Comparison of ENCODE assay signal across 19 cellular contexts in the genomic region with DNA sequence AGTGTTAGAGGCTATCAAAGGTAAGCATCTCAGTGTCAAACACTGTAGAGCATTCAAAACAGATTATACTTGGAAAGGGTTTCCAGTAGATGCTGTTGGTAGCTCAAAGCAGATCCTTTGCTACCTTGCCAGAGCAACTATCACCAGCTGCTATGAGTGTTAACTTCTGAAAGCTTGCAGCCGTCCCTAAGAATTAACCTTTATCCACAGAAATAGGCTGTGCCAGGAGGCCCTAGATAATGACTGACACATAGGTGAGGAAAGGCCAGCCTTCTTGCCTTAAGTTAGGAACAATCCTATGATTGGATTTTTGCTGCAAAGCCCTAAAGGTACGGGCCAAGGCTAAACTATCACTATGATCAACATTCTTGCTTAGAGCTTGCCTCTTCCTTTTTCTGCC.
A peak's percentile ranks its signal among the peaks of the same experiment; 100 is the strongest.
DNase-seq lines count a peak whose midpoint lies in the region; ATAC-seq, FAIRE-seq and TF ChIP-seq lines count a peak whose summit lies in the region.
"Had no signal": no experiment of that assay in that cellular context is flagged by ENCODE, and none has a peak within 500 bp of the region (broad histone marks: within the 10 kb centered on the region; RNA-seq: fewer than 3 reads in every experiment).

No MANE protein-coding gene starts in this region.

- H3K27me3 ChIP-seq in right lobe of liver, result no peaks in the 10 kb centered on the region
- no peaks in the 10 kb centered on the region for H3K27me3 ChIP-seq in HepG2 (ENCODE audit: control insufficient read depth in 1 of 2, insufficient read depth in 2 of 2, low read length in 2 of 2)
- H3K27me3 ChIP-seq in CD4-positive, alpha-beta memory T cell (ENCODE audit: insufficient read depth, low read length), result no peaks in the 10 kb centered on the region
- H3K27me3 ChIP-seq: BE2C had no signal

- CTCF ChIA-PET in HepG2 (lab: Yijun Ruan, JAX; ENCODE audit: low intra/inter-chr PET ratio, low total read pairs), result no interaction called here
- CTCF ChIA-PET in CD4-positive, alpha-beta memory T cell (lab: Charles Lee; ENCODE audit: partially characterized antibody), result no interaction called here

- in situ Hi-C loops in HepG2 (cut with HindIII; ENCODE audit: extremely low pct_ligation_motif_present, low pct_unique_long_range_greater_than_20kb), result no loop called here

- ATAC-seq in right lobe of liver, result peak; percentile 54 to 64 (median 59)
- ATAC-seq in HepG2, result no peak
- peak; percentile 75 for ATAC-seq in left lobe of liver
- ATAC-seq in GM18909 (IDR thresholded peaks at IDR 0.05; ENCODE audit: poor library complexity, unreplicated experiment), result no peak
- ATAC-seq: GM23338, K562, Panc1 had no signal

- 33% methylated on average over 2 of the region's 2 CpGs for WGBS in right lobe of liver (ENCODE audit: insufficient coverage, low coverage, low lambda C conversion rate, missing lambda C conversion rate)
- WGBS in HepG2 (ENCODE audit: low lambda C conversion rate), result 3% methylated on average over 2 of the region's 2 CpGs

- H3K27ac ChIP-seq in right lobe of liver (no peak overlapping the region), HepG2 (ENCODE audit: extremely low read length, insufficient read depth, low read length) (no peak overlapping the region), substantia nigra (ENCODE audit: low read depth, low read length, poor library complexity, severe bottlenecking) (no peak overlapping the region)
- H3K27ac ChIP-seq in CD4-positive, alpha-beta memory T cell (ENCODE audit: low read depth, low read length), result no peak overlapping the region
- H3K27ac ChIP-seq: 22Rv1 had no signal

- BruUV-seq in HepG2 (replicated peaks; lab: Mats Ljungman, UMichigan), result no TSS peak

- POLR2A ChIA-PET in HepG2 (lab: Yijun Ruan, JAX), result no interaction called here
- POLR2A ChIA-PET in CD4-positive, alpha-beta memory T cell (lab: Charles Lee; ENCODE audit: partially characterized antibody), result no interaction called here

- H4K20me1 ChIP-seq in HepG2 (ENCODE audit: insufficient read depth, low read length), result no peaks in the 10 kb centered on the region

- no peaks in the 10 kb centered on the region for H3K9me3 ChIP-seq in right lobe of liver
- H3K9me3 ChIP-seq in HepG2 (ENCODE audit: low read length), result peaks cover 54% of the 10 kb centered on the region
- H3K9me3 ChIP-seq in CD4-positive, alpha-beta memory T cell (ENCODE audit: control insufficient read depth in 1 of 2, low read length in 2 of 2), result no peaks in the 10 kb centered on the region

- no peak overlapping the region for H3K4me3 ChIP-seq in right lobe of liver
- H3K4me3 ChIP-seq in HepG2 (replicated peaks in 1 of 3; ENCODE audit: insufficient read depth in 1 of 3, low read depth in 2 of 3, low read length in 3 of 3), result no peak overlapping the region
- no peak overlapping the region for H3K4me3 ChIP-seq in CD4-positive, alpha-beta memory T cell (ENCODE audit: low read length in 2 of 2)
- H3K4me3 ChIP-seq: GM23338, K562 had no signal

- no peak overlapping the region for H3K27ac Mint-ChIP-seq in CD4-positive, alpha-beta memory T cell
- H3K27ac Mint-ChIP-seq: CD4-positive, alpha-beta T cell; GM23338 had no signal

- FAIRE-seq in HepG2 (lab: Jason Lieb, UNC), result no peak
- FAIRE-seq: GM12891, GM18507, K562 had no signal

- TF ChIP-seq POLR2A in right lobe of liver (IDR thresholded peaks at IDR 0.05) (no peak), HepG2 (IDR thresholded peaks at IDR 0.05; ENCODE audit: insufficient read depth in 1 of 2, low read depth in 2 of 2, low read length in 2 of 2) (no peak)

- H3K36me3 ChIP-seq in right lobe of liver, result no peaks in the 10 kb centered on the region
- H3K36me3 ChIP-seq in HepG2 (replicated peaks in 1 of 2; ENCODE audit: control insufficient read depth in 1 of 2, insufficient read depth in 2 of 2, low read length in 2 of 2), result no peaks in the 10 kb centered on the region
- H3K36me3 ChIP-seq in CD4-positive, alpha-beta memory T cell (ENCODE audit: insufficient read depth, low read length), result no peaks in the 10 kb centered on the region
- H3K36me3 ChIP-seq: BE2C had no signal

- H3K4me3 Mint-ChIP-seq in CD4-positive, alpha-beta memory T cell, result no peak overlapping the region
- H3K4me3 Mint-ChIP-seq: CD4-positive, alpha-beta T cell; GM23338 had no signal

- no peak for TF ChIP-seq EP300 in HepG2 (IDR thresholded peaks at IDR 0.05; ENCODE audit: low read depth in 2 of 2, low read length in 2 of 2)
- no peak for TF ChIP-seq EP300 in HepG2 (CRISPR knock-in tag; IDR thresholded peaks at IDR 0.05; ENCODE audit: borderline replicate concordance)

- peak; percentile 37 for DNase-seq in DMS153 (lab: John Stamatoyannopoulos, UW)
- DNase-seq in DMS153 treated with DMSO at 0.1 percent for 48 hours (lab: John Stamatoyannopoulos, UW; ENCODE audit: unreplicated experiment), result no peak
- DNase-seq in right lobe of liver, result no peak
- DNase-seq in HepG2 (ENCODE audit: low spot score), result no peak
- DNase-seq in left lobe of liver (ENCODE audit: low spot score), result no peak
- no peak for DNase-seq in substantia nigra (lab: John Stamatoyannopoulos, UW)
- DNase-seq in CD4-positive, alpha-beta memory T cell, result no peak
- DNase-seq: BE2C; CD4-positive, alpha-beta T cell; GDM1; NCI-H1417 treated with DMSO at 0.1 percent for 48 hours; NCI-H2107 had no signal

- intact Hi-C loops in right lobe of liver (cut with DNase I) (no loop called here), HepG2 (cut with micrococcal nuclease; ENCODE audit: unreplicated experiment) (no loop called here)
- intact Hi-C loops in CD4-positive, alpha-beta memory T cell (cut with micrococcal nuclease), result no loop called here

- peaks cover 2 to 13% (median 7%) of the 10 kb centered on the region in 8 donors for H3K9me3 Mint-ChIP-seq in CD4-positive, alpha-beta memory T cell

- TF ChIP-seq CTCF in right lobe of liver (IDR thresholded peaks at IDR 0.05) (no peak), HepG2 (CRISPR knock-in tag; IDR thresholded peaks at IDR 0.05) (no peak)

- no peak overlapping the region for H3K9ac ChIP-seq in HepG2 (ENCODE audit: insufficient read depth, low read depth, low read length)

- H3K4me2 ChIP-seq in HepG2 (ENCODE audit: low read depth, low read length), result no peak overlapping the region
- H3K4me2 ChIP-seq: GM23338 had no signal

- H3K79me2 ChIP-seq in HepG2 (ENCODE audit: insufficient read depth, low read length), result no peaks in the 10 kb centered on the region

- H3K4me1 ChIP-seq in right lobe of liver (peaks cover 0 to 16% (median 0%) of the 10 kb centered on the region in 4 donors), HepG2 (ENCODE audit: insufficient read depth, low read length) (no peaks in the 10 kb centered on the region)
- no peaks in the 10 kb centered on the region for H3K4me1 ChIP-seq in CD4-positive, alpha-beta memory T cell (ENCODE audit: insufficient read depth, low read length)

- no peaks in the 10 kb centered on the region for H3K36me3 Mint-ChIP-seq in CD4-positive, alpha-beta memory T cell

- no peak overlapping the region for H2AFZ ChIP-seq in HepG2 (ENCODE audit: low read length)
- H2AFZ ChIP-seq: GM23338 had no signal

- H3K27me3 Mint-ChIP-seq in CD4-positive, alpha-beta memory T cell, result no peaks in the 10 kb centered on the region
- H3K27me3 Mint-ChIP-seq: CD4-positive, alpha-beta T cell had no signal

- no peak for TF ChIP-seq RAD21 in HepG2 (CRISPR knock-in tag; IDR thresholded peaks at IDR 0.05)

- no peaks in the 10 kb centered on the region for H3K4me1 Mint-ChIP-seq in CD4-positive, alpha-beta memory T cell

TF ChIP-seq in HepG2, 621 proteins besides CTCF, POLR2A, EP300 and RAD21 (continues in another document):
- TF ChIP-seq IKZF4 (CRISPR knock-in tag; IDR thresholded peaks at IDR 0.05; ENCODE audit: borderline replicate concordance, low read depth, not compliant biosample characterization) (no peak), ZNF260 (CRISPR knock-in tag; IDR thresholded peaks at IDR 0.05; ENCODE audit: borderline replicate concordance, low read depth) (no peak), AKNA (CRISPR knock-in tag; IDR thresholded peaks at IDR 0.05; ENCODE audit: borderline replicate concordance) (no peak)

Comparison
In these comparisons a context has a peak if more than half of its experiments do, and no peak if none do; other contexts are left out.
1. ATAC-seq: peak in right lobe of liver (4 of 4) and left lobe of liver (single experiment); none in HepG2 (single experiment) and GM18909 (single experiment).